ENCODE assay signal across 10 cellular contexts in genomic region chr14:65940056-65940735, GRCh38.
DNase-seq lines count a peak whose midpoint lies in the region; ATAC-seq and TF ChIP-seq lines count a peak whose summit lies in the region.
"Had no signal": no experiment of that assay in that cellular context is flagged by ENCODE, and none has a peak within 500 bp of the region (broad histone marks: within the 10 kb centered on the region; RNA-seq: fewer than 3 reads in every experiment).

No MANE protein-coding gene starts in this region.

- peaks cover 20% of the 10 kb centered on the region for H3K4me1 Mint-ChIP-seq in endodermal cell
- peaks cover 47% of the 10 kb centered on the region for H3K4me1 Mint-ChIP-seq in activated CD4-positive, alpha-beta T cell treated with anti-CD3 and anti-CD28 coated beads, Interleukin-2, amount 10 ng/mL, durations not matched to agents 7 days and 5 days

- DNase-seq in COLO668 (lab: John Stamatoyannopoulos, UW; ENCODE audit: unreplicated experiment) (peak; percentile 51), NCI-H2171 (lab: John Stamatoyannopoulos, UW) (peak; percentile 11), endodermal cell (no peak), GM19238 (ENCODE audit: insufficient read length, low spot score) (no peak), coronary artery (ENCODE audit: low spot score) (no peak)
- DNase-seq in activated CD4-positive, alpha-beta T cell treated with anti-CD3 and anti-CD28 coated beads, Interleukin-2, amount 10 ng/mL, durations not matched to agents 7 days and 5 days, result no peak

- 94 to 95% methylated on average over 6 to 9 of the region's 9 CpGs for WGBS in endodermal cell (ENCODE audit: insufficient coverage in 1 of 2, insufficient read length in 1 of 2), 2 experiments

- TF ChIP-seq CTCF in endodermal cell (conservative IDR thresholded peaks at IDR 0.05) (peak; percentile 56), coronary artery (IDR thresholded peaks at IDR 0.05) (no peak)

- ATAC-seq in GM18502 (IDR thresholded peaks at IDR 0.05; ENCODE audit: poor library complexity, unreplicated experiment) (peak; percentile 78), GM18519 (IDR thresholded peaks at IDR 0.05; ENCODE audit: low FRiP score, unreplicated experiment) (no peak)

- H3K27me3 ChIP-seq in endodermal cell (ENCODE audit: control insufficient read depth, insufficient read depth, low read length, poor library complexity, severe bottlenecking), result no peaks in the 10 kb centered on the region

- H3K4me1 ChIP-seq in endodermal cell (ENCODE audit: control insufficient read depth, insufficient read depth, low read length), result no peaks in the 10 kb centered on the region

- POLR2A ChIA-PET in activated CD4-positive, alpha-beta T cell treated with anti-CD3 and anti-CD28 coated beads, Interleukin-2, amount 10 ng/mL, durations not matched to agents 7 days and 5 days (lab: Charles Lee), result no interaction called here

- no peaks in the 10 kb centered on the region for H3K36me3 Mint-ChIP-seq in endodermal cell (ENCODE audit: low read depth)
- H3K36me3 Mint-ChIP-seq in activated CD4-positive, alpha-beta T cell treated with anti-CD3 and anti-CD28 coated beads, Interleukin-2, amount 10 ng/mL, durations not matched to agents 7 days and 5 days (ENCODE audit: low read depth), result peaks cover 31% of the 10 kb centered on the region

- H3K4me3 Mint-ChIP-seq in endodermal cell, result no peak overlapping the region
- no peak overlapping the region for H3K4me3 Mint-ChIP-seq in activated CD4-positive, alpha-beta T cell treated with anti-CD3 and anti-CD28 coated beads, Interleukin-2, amount 10 ng/mL, durations not matched to agents 7 days and 5 days
- H3K4me3 Mint-ChIP-seq: central memory CD8-positive, alpha-beta T cell; natural killer cell treated with Interleukin-12 subunit alpha and Interleukin-12 subunit beta and Interleukin-15 and Interleukin-18, amount 100 ng/mL, for 72 hours had no signal

- no peak overlapping the region for H3K27ac Mint-ChIP-seq in endodermal cell
- no peak overlapping the region for H3K27ac Mint-ChIP-seq in activated CD4-positive, alpha-beta T cell treated with anti-CD3 and anti-CD28 coated beads, Interleukin-2, amount 10 ng/mL, durations not matched to agents 7 days and 5 days
- H3K27ac Mint-ChIP-seq: natural killer cell treated with Interleukin-12 subunit alpha and Interleukin-12 subunit beta and Interleukin-15 and Interleukin-18, amount 100 ng/mL, for 72 hours had no signal

- no peaks in the 10 kb centered on the region for H3K9me3 Mint-ChIP-seq in endodermal cell
- peaks cover 25% of the 10 kb centered on the region for H3K9me3 Mint-ChIP-seq in activated CD4-positive, alpha-beta T cell treated with anti-CD3 and anti-CD28 coated beads, Interleukin-2, amount 10 ng/mL, durations not matched to agents 7 days and 5 days

- CTCF ChIA-PET in activated CD4-positive, alpha-beta T cell treated with anti-CD3 and anti-CD28 coated beads, Interleukin-2, amount 10 ng/mL, durations not matched to agents 7 days and 5 days (lab: Charles Lee), result interaction anchor here (1.2 to 3.7 kb wide), 7 partner anchors 10 to 230 kb away, joined by 3 to 26 read pairs (median 4); no protein-coding TSS in a partner anchor

- H3K9ac ChIP-seq in endodermal cell (ENCODE audit: extremely low read depth, low read length, poor library complexity, severe bottlenecking), result no peak overlapping the region

- H3K4me3 ChIP-seq in endodermal cell (ENCODE audit: low read length) (no peak overlapping the region), coronary artery (no peak overlapping the region)

- H3K27me3 Mint-ChIP-seq in endodermal cell (ENCODE audit: insufficient read depth), result no peaks in the 10 kb centered on the region
- no peaks in the 10 kb centered on the region for H3K27me3 Mint-ChIP-seq in activated CD4-positive, alpha-beta T cell treated with anti-CD3 and anti-CD28 coated beads, Interleukin-2, amount 10 ng/mL, durations not matched to agents 7 days and 5 days
- H3K27me3 Mint-ChIP-seq: central memory CD8-positive, alpha-beta T cell; natural killer cell treated with Interleukin-12 subunit alpha and Interleukin-12 subunit beta and Interleukin-15 and Interleukin-18, amount 100 ng/mL, for 72 hours had no signal

- H3K27ac ChIP-seq in endodermal cell (ENCODE audit: low read depth, low read length) (no peak overlapping the region), coronary artery (no peak overlapping the region)

- no peaks in the 10 kb centered on the region for H3K36me3 ChIP-seq in endodermal cell (ENCODE audit: control insufficient read depth, insufficient read depth, low read length)

- no peaks in the 10 kb centered on the region for H3K9me3 ChIP-seq in endodermal cell (ENCODE audit: control insufficient read depth, low read length)

Comparison
In these comparisons a context has a peak if more than half of its experiments do, and no peak if none do; other contexts are left out.
1. DNase-seq: peak in COLO668 (single experiment) and NCI-H2171 (single experiment); none in endodermal cell (single experiment), GM19238 (single experiment), coronary artery (single experiment) and activated CD4-positive, alpha-beta T cell treated with anti-CD3 and anti-CD28 coated beads, Interleukin-2, amount 10 ng/mL, durations not matched to agents 7 days and 5 days (single experiment).